1 cellular context compared by ENCODE assay signal in genomic region chr18:3012920-3013810, GRCh38.
TF ChIP-seq lines count a peak whose summit lies in the region.

Gene LPIN2 (minus strand): TSS chr18:3013144. CDS start chr18:2960840, 52,304 bp downstream.

TF ChIP-seq in K562, 482 proteins besides CTCF, POLR2A, EP300 and RAD21 (continued from another document and continues in another):
- TF ChIP-seq YY1 (IDR thresholded peaks at IDR 0.05; ENCODE audit: borderline replicate concordance in 1 of 3, control insufficient read depth in 1 of 3, extremely low read depth in 1 of 3, insufficient read depth in 3 of 3, insufficient read length in 1 of 3, insufficient replicate concordance in 2 of 3, low read depth in 1 of 3, low read length in 2 of 3) (peak in 2 of 3 experiments; percentile 74 to 87), ZBTB9 (CRISPR knock-in tag; IDR thresholded peaks at IDR 0.05) (0 out of 2 replicates have a peak, but pooled peaks have one; percentile 13), ZNF740 (CRISPR knock-in tag; IDR thresholded peaks at IDR 0.05) (0 out of 2 replicates have a peak, but pooled peaks have one; percentile 28), ZNF740 (tag; IDR thresholded peaks at IDR 0.05) (no peak), SIN3B (IDR thresholded peaks at IDR 0.05; ENCODE audit: low read depth) (no peak; the same call in none of the 2 replicates), ETS1 (conservative IDR thresholded peaks at IDR 0.05; ENCODE audit: control insufficient read depth, low read depth, low read length) (peak; percentile 56; the same call in 1 of the 2 replicates), E2F6 (IDR thresholded peaks at IDR 0.05; ENCODE audit: borderline replicate concordance in 1 of 2, extremely low read depth in 1 of 2, insufficient read depth in 1 of 2, insufficient read length in 1 of 2, low read depth in 1 of 2, low read length in 1 of 2, poor library complexity in 1 of 2, severe bottlenecking in 1 of 2) (peak in 1 of 2 experiments; percentile 81), ZNF407 (IDR thresholded peaks at IDR 0.05; ENCODE audit: low read depth) (no peak), GATAD2B (IDR thresholded peaks at IDR 0.05; ENCODE audit: borderline replicate concordance) (0 out of 2 replicates have a peak, but pooled peaks have one; percentile 34), CTCFL (IDR thresholded peaks at IDR 0.05; ENCODE audit: borderline replicate concordance, insufficient read depth, low read depth, low read length, poor library complexity, severe bottlenecking) (no peak), SAP30 (IDR thresholded peaks at IDR 0.05; ENCODE audit: borderline replicate concordance, insufficient read depth, low read depth, low read length, poor library complexity, severe bottlenecking) (peak; percentile 77), CXXC5 (CRISPR knock-in tag; IDR thresholded peaks at IDR 0.05) (peak; percentile 77), TEAD1 (CRISPR knock-in tag; IDR thresholded peaks at IDR 0.05) (0 out of 4 replicates have a peak, but pooled peaks of 1 of the 2 experiments have one; percentile 53), HMGN3 (IDR thresholded peaks at IDR 0.05; ENCODE audit: borderline replicate concordance, extremely low read depth, insufficient read length, low read depth, low read length) (peak; percentile 93), ZFX (CRISPR knock-in tag; IDR thresholded peaks at IDR 0.05) (peak; percentile 70), MEIS2 (IDR thresholded peaks at IDR 0.05; ENCODE audit: partially characterized antibody) (peak; percentile 13), E2F1 (CRISPR knock-in tag; IDR thresholded peaks at IDR 0.05) (peak; percentile 34; the same call in 1 of the 2 replicates), ZNF644 (tag; IDR thresholded peaks at IDR 0.05; ENCODE audit: low read depth) (peak; percentile 93), TFAP4 (CRISPR knock-in tag; IDR thresholded peaks at IDR 0.05; ENCODE audit: borderline replicate concordance) (peak; percentile 31; the same call in 1 of the 2 replicates), ZFP1 (CRISPR knock-in tag; IDR thresholded peaks at IDR 0.05) (0 out of 2 replicates have a peak, but pooled peaks have one; percentile 11), ZNF766 (CRISPR knock-in tag; conservative IDR thresholded peaks at IDR 0.05) (peak; percentile 90; the same call in 1 of the 2 replicates), POLR2AphosphoS5 (IDR thresholded peaks at IDR 0.05; ENCODE audit: control insufficient read depth, insufficient read depth, low read depth, low read length) (peak; percentile 52; the same call in 1 of the 2 replicates), HNRNPL (IDR thresholded peaks at IDR 0.05; ENCODE audit: low read depth, low read length) (peak; percentile 69; the same call in 1 of the 2 replicates), NFIC (IDR thresholded peaks at IDR 0.05) (peak; percentile 90), SMARCE1 (IDR thresholded peaks at IDR 0.05) (no peak), FOSL1 (tag; conservative IDR thresholded peaks at IDR 0.05) (peak; percentile 49; the same call in 1 of the 2 replicates), STAG1 (CRISPR knock-in tag; IDR thresholded peaks at IDR 0.05; ENCODE audit: borderline replicate concordance) (no peak), RAD51 (IDR thresholded peaks at IDR 0.05; ENCODE audit: borderline replicate concordance, low read depth) (peak; percentile 98), ZNF445 (CRISPR knock-in tag; IDR thresholded peaks at IDR 0.05; ENCODE audit: low read depth) (no peak), NR2C2 (CRISPR knock-in tag; IDR thresholded peaks at IDR 0.05) (no peak), NR2C2 (tag; IDR thresholded peaks at IDR 0.05) (peak; percentile 56), NFATC3 (IDR thresholded peaks at IDR 0.05) (0 out of 2 replicates have a peak, but pooled peaks have one; percentile 44), CREB3L1 (IDR thresholded peaks at IDR 0.05; ENCODE audit: borderline replicate concordance, low read depth) (peak; percentile 67; the same call in 1 of the 2 replicates), ZNF311 (CRISPR knock-in tag; IDR thresholded peaks at IDR 0.05) (0 out of 2 replicates have a peak, but pooled peaks have one; percentile 28), GTF2E2 (tag; IDR thresholded peaks at IDR 0.05) (peak; percentile 76)
